In genomic region chr17:4249452-4250029, GRCh38 we compare ENCODE assay signal across 1 cellular context.
A peak's percentile ranks its signal among the peaks of the same experiment; 100 is the strongest.
TF ChIP-seq lines count a peak whose summit lies in the region.

No MANE protein-coding gene starts in this region.

TF ChIP-seq in K562, 482 proteins besides CTCF, POLR2A, EP300 and RAD21 (continued from another document and continues in another):
- TF ChIP-seq MGA (IDR thresholded peaks at IDR 0.05) (no peak), CBX8 (IDR thresholded peaks at IDR 0.05; ENCODE audit: borderline replicate concordance, extremely low read depth, low read depth, low read length, poor library complexity, severe bottlenecking) (no peak), TFE3 (CRISPR knock-in tag; IDR thresholded peaks at IDR 0.05) (no peak), PURB (CRISPR knock-in tag; IDR thresholded peaks at IDR 0.05; ENCODE audit: low read depth) (no peak), E4F1 (CRISPR knock-in tag; IDR thresholded peaks at IDR 0.05; ENCODE audit: borderline replicate concordance) (no peak), CBFA2T3 (IDR thresholded peaks at IDR 0.05) (peak; percentile 99), XRCC4 (IDR thresholded peaks at IDR 0.05; ENCODE audit: extremely low read depth, insufficient read depth, insufficient read length) (no peak), HNRNPL (IDR thresholded peaks at IDR 0.05; ENCODE audit: low read depth, low read length) (no peak), KDM5B (IDR thresholded peaks at IDR 0.05; ENCODE audit: insufficient replicate concordance, low read depth, low read length) (no peak), ZFP91 (CRISPR knock-in tag; IDR thresholded peaks at IDR 0.05) (no peak), ZFP36 (IDR thresholded peaks at IDR 0.05; ENCODE audit: low read depth, low read length, partially characterized antibody) (no peak), SMARCC2 (IDR thresholded peaks at IDR 0.05; ENCODE audit: low read depth) (peak; percentile 80), CEBPG (CRISPR knock-in tag; IDR thresholded peaks at IDR 0.05) (no peak), CEBPG (tag; conservative IDR thresholded peaks at IDR 0.05 in 1 of 2, IDR thresholded peaks at IDR 0.05 in 1 of 2) (no peak), SNAPC5 (CRISPR knock-in tag; IDR thresholded peaks at IDR 0.05) (no peak), CBX3 (IDR thresholded peaks at IDR 0.05; ENCODE audit: borderline replicate concordance in 1 of 2, low read length in 2 of 2) (peak in 1 of 2 experiments; percentile 59; a peak in 1 of 3 replicates), ILF3 (IDR thresholded peaks at IDR 0.05; ENCODE audit: borderline replicate concordance) (no peak), HDGF (IDR thresholded peaks at IDR 0.05) (no peak), ZNF778 (CRISPR knock-in tag; IDR thresholded peaks at IDR 0.05) (no peak), HDAC6 (IDR thresholded peaks at IDR 0.05; ENCODE audit: low read depth, low read length) (no peak), GATA2 (CRISPR knock-in tag; IDR thresholded peaks at IDR 0.05) (peak; percentile 92), PATZ1 (CRISPR knock-in tag; IDR thresholded peaks at IDR 0.05; ENCODE audit: borderline replicate concordance) (no peak), GTF3C2 (IDR thresholded peaks at IDR 0.05; ENCODE audit: borderline replicate concordance, extremely low read depth, insufficient read length) (no peak), VEZF1 (CRISPR knock-in tag; IDR thresholded peaks at IDR 0.05) (0 out of 2 replicates have a peak, but pooled peaks have one; percentile 27), ZNF695 (CRISPR knock-in tag; IDR thresholded peaks at IDR 0.05) (no peak), NCOR1 (IDR thresholded peaks at IDR 0.05) (peak; percentile 96), MTA1 (IDR thresholded peaks at IDR 0.05; ENCODE audit: borderline replicate concordance) (0 out of 2 replicates have a peak, but pooled peaks have one; percentile 54), ZNF644 (tag; IDR thresholded peaks at IDR 0.05; ENCODE audit: low read depth) (no peak), GABPB2 (CRISPR knock-in tag; conservative IDR thresholded peaks at IDR 0.05) (no peak), SETDB1 (IDR thresholded peaks at IDR 0.05; ENCODE audit: low read length) (no peak), ZNF165 (CRISPR knock-in tag; IDR thresholded peaks at IDR 0.05; ENCODE audit: borderline replicate concordance) (no peak), MAFG (tag; conservative IDR thresholded peaks at IDR 0.05) (no peak), HNRNPUL1 (IDR thresholded peaks at IDR 0.05; ENCODE audit: low read length) (no peak)
